ENCODE assay signal across 8 cellular contexts in genomic region chr15:26614734-26615133, GRCh38.
"Had no signal": no experiment of that assay in that cellular context is flagged by ENCODE, and none has a peak within 500 bp of the region (broad histone marks: within the 10 kb centered on the region; RNA-seq: fewer than 3 reads in every experiment).

No MANE protein-coding gene starts in this region.

- H3K4me3 ChIP-seq: GM23338, K562 had no signal

- H3K4me2 ChIP-seq: GM23338 had no signal

- DNase-seq: H9, HCEC 1CT, IMR-90 had no signal

- ATAC-seq: K562 had no signal

- H2AFZ ChIP-seq: GM23338 had no signal

- FAIRE-seq: H1, H54, HTR-8/SVneo, K562 had no signal
